24 cellular contexts compared by ENCODE assay signal in genomic region chr18:79973517-79973916, GRCh38.
"Had no signal": no experiment of that assay in that cellular context is flagged by ENCODE, and none has a peak within 500 bp of the region (broad histone marks: within the 10 kb centered on the region; RNA-seq: fewer than 3 reads in every experiment).

No MANE protein-coding gene starts in this region.

- H3K4me2 ChIP-seq: hepatocyte had no signal

- H3K4me3 ChIP-seq: hepatocyte, left ventricle myocardium inferior, prostate gland, sigmoid colon, spleen, suprapubic skin, thoracic aorta, tibial artery, uterus had no signal

- DNase-seq: islet precursor cell; left ventricle myocardium inferior; naive thymus-derived CD8-positive, alpha-beta T cell; nucleus accumbens; retina; right cardiac atrium; sigmoid colon; small intestine; spleen; stimulated activated CD4-positive, alpha-beta T cell treated with anti-CD3 and anti-CD28 coated beads, Interleukin-4, amount 100 ng/mL, for 24 hours; stimulated activated naive CD4-positive, alpha-beta T cell; uterus had no signal

- H3K9me3 Mint-ChIP-seq: memory B cell; naive thymus-derived CD8-positive, alpha-beta T cell; nephron; neural crest cell; stimulated activated effector memory CD8-positive, alpha-beta T cell treated with anti-CD3 and anti-CD28 coated beads, Interleukin-12 subunit alpha, Interleukin-12 subunit beta, amount 100 ng/mL, for 72 hours; stimulated activated naive CD8-positive, alpha-beta T cell treated with anti-CD3 and anti-CD28 coated beads, Interleukin-15, Interleukin-2, amounts not matched to agents 100 ng/mL and 50 ng/mL, for 24 hours; type B pancreatic cell had no signal

- H3K36me3 ChIP-seq: prostate gland, uterus had no signal

- ATAC-seq: naive thymus-derived CD8-positive, alpha-beta T cell; right cardiac atrium; stimulated activated effector memory CD8-positive, alpha-beta T cell treated with anti-CD3 and anti-CD28 coated beads, Interleukin-12 subunit alpha, Interleukin-12 subunit beta, amount 100 ng/mL, for 72 hours had no signal

- H3K4me1 ChIP-seq: parathyroid adenoma, prostate gland, sigmoid colon, uterus had no signal

- H3K9me3 ChIP-seq: left ventricle myocardium inferior, prostate gland, sigmoid colon, spleen, suprapubic skin, thoracic aorta, tibial artery, uterus had no signal

- H3K27me3 Mint-ChIP-seq: memory B cell; naive thymus-derived CD8-positive, alpha-beta T cell; stimulated activated naive CD8-positive, alpha-beta T cell treated with anti-CD3 and anti-CD28 coated beads, Interleukin-15, Interleukin-2, amounts not matched to agents 100 ng/mL and 50 ng/mL, for 24 hours; type B pancreatic cell had no signal

- H3K4me1 Mint-ChIP-seq: nephron, neural crest cell had no signal

- H3K27ac Mint-ChIP-seq: memory B cell; stimulated activated effector memory CD8-positive, alpha-beta T cell treated with anti-CD3 and anti-CD28 coated beads, Interleukin-12 subunit alpha, Interleukin-12 subunit beta, amount 100 ng/mL, for 72 hours; type B pancreatic cell had no signal

- H2AFZ ChIP-seq: hepatocyte, parathyroid adenoma had no signal

- H3K27ac ChIP-seq: hepatocyte, left ventricle myocardium inferior, parathyroid adenoma, prostate gland, sigmoid colon, spleen, suprapubic skin, thoracic aorta, tibial artery, uterus had no signal

- FAIRE-seq: small intestine had no signal

- H3K9ac ChIP-seq: parathyroid adenoma had no signal

- H3K27me3 ChIP-seq: hepatocyte, sigmoid colon, spleen, suprapubic skin, tibial artery, uterus had no signal

- H3K4me3 Mint-ChIP-seq: memory B cell; naive thymus-derived CD8-positive, alpha-beta T cell; nephron; neural crest cell; stimulated activated effector memory CD8-positive, alpha-beta T cell treated with anti-CD3 and anti-CD28 coated beads, Interleukin-12 subunit alpha, Interleukin-12 subunit beta, amount 100 ng/mL, for 72 hours; stimulated activated naive CD8-positive, alpha-beta T cell treated with anti-CD3 and anti-CD28 coated beads, Interleukin-15, Interleukin-2, amounts not matched to agents 100 ng/mL and 50 ng/mL, for 24 hours; type B pancreatic cell had no signal
